In the genomic region with DNA sequence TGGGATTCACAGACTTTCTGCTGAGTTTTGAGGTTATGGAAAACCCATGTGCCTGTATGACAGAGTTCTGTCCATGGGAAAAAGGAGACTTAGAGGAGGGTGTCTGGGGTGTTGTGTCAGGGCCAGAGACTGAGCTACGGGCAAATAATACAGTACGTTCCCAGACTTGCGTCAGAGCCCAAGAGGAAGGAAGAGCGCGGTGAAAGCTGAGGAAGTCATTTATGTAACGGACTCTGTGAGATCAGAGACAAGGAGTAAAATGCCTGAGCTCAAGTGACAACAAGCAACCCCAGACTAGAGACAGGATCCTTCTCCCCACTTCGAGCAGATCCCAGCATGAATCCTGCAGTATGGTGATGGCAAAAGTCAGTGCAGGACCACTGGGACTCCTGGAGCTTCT, we compare ENCODE assay signal across 2 cellular contexts.
TF ChIP-seq lines count a peak whose summit lies in the region.

No MANE protein-coding gene starts in this region.

TF ChIP-seq in liver, 16 proteins besides CTCF, POLR2A, EP300 and RAD21:
- no peak for TF ChIP-seq JUND (IDR thresholded peaks at IDR 0.05)
- TF ChIP-seq SP1 (IDR thresholded peaks at IDR 0.05): peak; percentile 10
TF ChIP-seq in liver: peak in this region for 1.

TF ChIP-seq in HepG2, 621 proteins besides CTCF, POLR2A, EP300 and RAD21:
- no peak for TF ChIP-seq HNRNPLL (IDR thresholded peaks at IDR 0.05; ENCODE audit: low read depth, low read length, poor library complexity, severe bottlenecking)
- no peak for TF ChIP-seq NCOR1 (IDR thresholded peaks at IDR 0.05; ENCODE audit: borderline replicate concordance, low read length)
- no peak for TF ChIP-seq CHD4 (IDR thresholded peaks at IDR 0.05; ENCODE audit: borderline replicate concordance, low read length)
- TF ChIP-seq MTA1 (CRISPR knock-in tag; IDR thresholded peaks at IDR 0.05; ENCODE audit: borderline replicate concordance): no peak
